1 cellular context compared by ENCODE assay signal in the genomic region with DNA sequence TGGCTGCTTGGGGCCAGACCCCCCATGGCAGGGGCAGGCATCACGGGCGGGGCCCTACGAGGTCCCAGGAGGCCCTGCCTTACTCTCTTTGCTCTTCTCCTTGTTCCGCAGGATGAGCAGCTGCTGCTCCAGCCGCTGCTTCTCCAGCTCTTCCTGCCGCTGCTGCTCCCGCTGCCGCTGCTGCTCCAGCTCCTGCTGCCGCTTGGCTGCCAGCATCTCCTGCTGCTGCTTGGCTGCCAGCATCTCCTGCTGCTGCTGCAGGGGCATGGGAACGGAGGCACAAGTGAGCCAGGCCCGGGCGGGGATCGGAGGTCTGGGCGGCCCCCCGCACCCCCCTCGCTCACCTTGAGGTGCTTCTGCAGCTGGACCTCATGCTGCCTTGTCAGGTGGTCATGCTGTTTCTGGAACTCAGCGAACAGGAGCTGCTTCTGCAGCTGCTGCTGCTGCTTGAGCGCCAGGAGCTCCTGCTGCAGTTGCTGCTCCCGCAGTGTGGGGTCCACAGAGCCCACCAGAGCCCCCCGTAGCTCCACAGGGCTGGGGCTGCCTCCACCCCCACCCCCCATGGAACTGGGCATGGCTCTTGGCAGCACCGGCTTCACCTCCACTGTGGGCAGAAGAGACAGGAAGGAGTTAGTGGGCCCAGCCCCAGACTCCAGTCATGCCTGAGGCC.
TF ChIP-seq lines count a peak whose summit lies in the region.

No MANE protein-coding gene starts in this region.

TF ChIP-seq in HEK293, 187 proteins besides CTCF, POLR2A, EP300 and RAD21:
- TF ChIP-seq ZNF660 (tag by site-specific recombination; IDR thresholded peaks at IDR 0.05): no peak
- no peak for TF ChIP-seq ZNF184 (tag by site-specific recombination; IDR thresholded peaks at IDR 0.05)
- TF ChIP-seq ZNF707 (tag by site-specific recombination; IDR thresholded peaks at IDR 0.05): no peak
- TF ChIP-seq ZNF514 (tag by site-specific recombination; IDR thresholded peaks at IDR 0.05): no peak
- TF ChIP-seq ZEB2 (tag by site-specific recombination; IDR thresholded peaks at IDR 0.05): no peak
- no peak for TF ChIP-seq PRDM10 (tag by site-specific recombination; IDR thresholded peaks at IDR 0.05)
- 0 out of 2 replicates have a peak, but pooled peaks have one; percentile 29 for TF ChIP-seq PBX3 (CRISPR knock-in tag; IDR thresholded peaks at IDR 0.05)
- 0 out of 2 replicates have a peak, but pooled peaks have one; percentile 10 for TF ChIP-seq FEZF1 (tag by site-specific recombination; IDR thresholded peaks at IDR 0.05)
- no peak for TF ChIP-seq MEIS1 (CRISPR knock-in tag; IDR thresholded peaks at IDR 0.05; ENCODE audit: borderline replicate concordance)
- TF ChIP-seq OSR2 (tag by site-specific recombination; IDR thresholded peaks at IDR 0.05): peak; percentile 88
- TF ChIP-seq ZIC2 (tag by site-specific recombination; IDR thresholded peaks at IDR 0.05): 0 out of 2 replicates have a peak, but pooled peaks have one; percentile 13
- peak; percentile 86; the same call in 1 of the 2 replicates for TF ChIP-seq ZNF394 (tag by site-specific recombination; IDR thresholded peaks at IDR 0.05; ENCODE audit: borderline replicate concordance)
- TF ChIP-seq ZNF600 (tag by site-specific recombination; IDR thresholded peaks at IDR 0.05): 0 out of 2 replicates have a peak, but pooled peaks have one; percentile 26
- TF ChIP-seq ZSCAN30 (tag by site-specific recombination; IDR thresholded peaks at IDR 0.05): no peak
- TF ChIP-seq ZNF558 (tag by site-specific recombination; IDR thresholded peaks at IDR 0.05): no peak
- TF ChIP-seq ZNF350 (tag by site-specific recombination; IDR thresholded peaks at IDR 0.05): no peak
- 0 out of 2 replicates have a peak, but pooled peaks have one; percentile 13 for TF ChIP-seq ZNF341 (tag by site-specific recombination; IDR thresholded peaks at IDR 0.05; ENCODE audit: low read depth)
- TF ChIP-seq ZFP3 (tag by site-specific recombination; IDR thresholded peaks at IDR 0.05; ENCODE audit: low read depth): no peak
